In genomic region chr1:9551984-9552383, GRCh38 we compare ENCODE assay signal across 18 cellular contexts.
"Had no signal": no experiment of that assay in that cellular context is flagged by ENCODE, and none has a peak within 500 bp of the region (broad histone marks: within the 10 kb centered on the region; RNA-seq: fewer than 3 reads in every experiment).

No MANE protein-coding gene starts in this region.

- H3K27me3 ChIP-seq: heart left ventricle, neutrophil, sigmoid colon, spleen, tibial nerve, uterus had no signal

- FAIRE-seq: endothelial cell of umbilical vein had no signal

- H3K4me3 ChIP-seq: heart left ventricle, lung, mucosa of descending colon, sigmoid colon, spleen, tibial nerve, uterus had no signal

- H3K4me1 ChIP-seq: tibial nerve, uterus had no signal

- ATAC-seq: heart left ventricle; left colon; mucosa of descending colon; naive thymus-derived CD4-positive, alpha-beta T cell; stimulated activated memory B cell treated with anti-CD40 and anti-IgM and Interleukin-4, amounts not matched to agents 10 μg/mL and 1 μg/mL and 100 μg/mL, for 72 hours had no signal

- H3K27ac ChIP-seq: neutrophil, sigmoid colon, spleen, tibial nerve, uterus had no signal

- DNase-seq: activated CD4-positive, CD25-positive, alpha-beta regulatory T cell treated with anti-CD3 and anti-CD28 coated beads, Interleukin-2, amount 50 U/mL, for 72 hours; activated naive CD4-positive, alpha-beta T cell; activated naive CD8-positive, alpha-beta T cell treated with anti-CD3 and anti-CD28 coated beads, Interleukin-2, amount 10 ng/mL, durations not matched to agents 7 days and 5 days; cortex of kidney; effector CD4-positive, alpha-beta T cell; foreskin melanocyte; heart left ventricle; left colon; mucosa of descending colon; naive thymus-derived CD4-positive, alpha-beta T cell; sigmoid colon; spleen; uterus had no signal
